In genomic region chr10:78972947-78973900, GRCh38 we compare ENCODE assay signal across 8 cellular contexts.
A peak's percentile ranks its signal among the peaks of the same experiment; 100 is the strongest.
DNase-seq lines count a peak whose midpoint lies in the region; ATAC-seq and TF ChIP-seq lines count a peak whose summit lies in the region.

No MANE protein-coding gene starts in this region.

- H3K4me1 Mint-ChIP-seq in WTC11 (peaks cover 38% of the 10 kb centered on the region), immature natural killer cell (peaks cover 11 to 19% of the 10 kb centered on the region in 2 donors)

- H3K4me3 ChIP-seq in smooth muscle cell = peak overlapping the region; percentile 51

- no peaks in the 10 kb centered on the region for H3K9me3 ChIP-seq in smooth muscle cell (replicated peaks; ENCODE audit: low read depth)

- H3K4me1 ChIP-seq in smooth muscle cell (ENCODE audit: low read depth) = peaks cover 16% of the 10 kb centered on the region

- DNase-seq in ACHN = peak; percentile 90
- DNase-seq in NCI-H2196 (lab: John Stamatoyannopoulos, UW; ENCODE audit: unreplicated experiment) = peak; percentile 74
- DNase-seq in WTC11 (ENCODE audit: low spot score) = peak; percentile 71
- DNase-seq in caudate nucleus (lab: John Stamatoyannopoulos, UW) = peak; percentile 34 to 94 (median 85)
- peak; percentile 77 to 80 (median 78) for DNase-seq in immature natural killer cell
- peak; percentile 84 for DNase-seq in smooth muscle cell (lab: John Stamatoyannopoulos, UW; ENCODE audit: unreplicated experiment)

- POLR2A ChIA-PET in WTC11 (lab: Charles Lee) = interaction anchor here (0.6 to 1.8 kb wide), 8 partner anchors 8 to 385 kb away, joined by 3 to 8 read pairs (median 4); no protein-coding TSS in a partner anchor

- H3K4me2 ChIP-seq in smooth muscle cell = peak overlapping the region; percentile 92

- peak overlapping the region; percentile 97 for H3K9ac ChIP-seq in smooth muscle cell (ENCODE audit: low read depth)

- CTCF ChIA-PET in WTC11 (lab: Charles Lee) = interaction anchor here (0.6 to 3.7 kb wide), 19 partner anchors 10 to 965 kb away, joined by 3 to 51 read pairs (median 3); no protein-coding TSS in a partner anchor

- in situ Hi-C loops in ACHN (cut with HindIII; ENCODE audit: low pct_ligation_motif_present, low pct_unique_long_range_greater_than_20kb, low sequenced_read_pairs) = no loop called here

- H3K36me3 ChIP-seq in smooth muscle cell (ENCODE audit: low read depth) = no peaks in the 10 kb centered on the region

- H2AFZ ChIP-seq in smooth muscle cell (ENCODE audit: low read depth) = peak overlapping the region; percentile 71

- peaks cover under 1% of the 10 kb centered on the region for H3F3A ChIP-seq in smooth muscle cell (ENCODE audit: low read depth)

- H3K27me3 ChIP-seq in smooth muscle cell (ENCODE audit: low read depth) = no peaks in the 10 kb centered on the region

- no peaks in the 10 kb centered on the region for H4K20me1 ChIP-seq in smooth muscle cell (ENCODE audit: low read depth)

- H3K4me3 Mint-ChIP-seq in WTC11 = peak overlapping the region; percentile 68
- H3K4me3 Mint-ChIP-seq in immature natural killer cell = peak overlapping the region; percentile 78 to 89 (median 79)

- WGBS in smooth muscle cell (ENCODE audit: low lambda C conversion rate) = 2% methylated on average over 28 of the region's 49 CpGs

- H3K36me3 Mint-ChIP-seq in WTC11 (no peaks in the 10 kb centered on the region), immature natural killer cell (peaks cover 0 to 5% (median 0%) of the 10 kb centered on the region in 3 donors)

- TF ChIP-seq CTCF in WTC11 (IDR thresholded peaks at IDR 0.05) (no peak), smooth muscle cell (IDR thresholded peaks at IDR 0.05; ENCODE audit: borderline replicate concordance, insufficient read depth, poor library complexity, severe bottlenecking) (no peak)

- H3K27ac ChIP-seq in caudate nucleus (ENCODE audit: low read depth, low read length) = peak overlapping the region; percentile 94
- H3K27ac ChIP-seq in smooth muscle cell (ENCODE audit: low read depth) = peak overlapping the region; percentile 100

- peak overlapping the region; percentile 58 for H3K27ac Mint-ChIP-seq in WTC11
- H3K27ac Mint-ChIP-seq in immature natural killer cell = peak overlapping the region in 5 of 6 donors; percentile 15 to 96 (median 82)

- no peaks in the 10 kb centered on the region for H3K79me2 ChIP-seq in smooth muscle cell (ENCODE audit: low read depth)

- ATAC-seq in GM18873 (IDR thresholded peaks at IDR 0.05; ENCODE audit: low FRiP score, unreplicated experiment) (peak; percentile 79), HG03139 (IDR thresholded peaks at IDR 0.05; ENCODE audit: unreplicated experiment) (peak; percentile 86), WTC11 (peak; percentile 35)

- H3K27me3 Mint-ChIP-seq in WTC11 (ENCODE audit: low read depth) (no peaks in the 10 kb centered on the region; the same call in 1 of the 2 replicates), immature natural killer cell (ENCODE audit: low read depth in 3 of 3) (peaks cover 6 to 15% (median 7%) of the 10 kb centered on the region in 3 donors)

- H3K9me3 Mint-ChIP-seq in WTC11 = no peaks in the 10 kb centered on the region
- H3K9me3 Mint-ChIP-seq in immature natural killer cell = no peaks in the 10 kb centered on the region

TF ChIP-seq in WTC11, 78 proteins besides CTCF, POLR2A, EP300 and RAD21 (continues in another document):
- TF ChIP-seq TP53 (CRISPR knock-in tag; IDR thresholded peaks at IDR 0.05) (no peak), FOXP1 (CRISPR knock-in tag; IDR thresholded peaks at IDR 0.05; ENCODE audit: borderline replicate concordance) (0 out of 2 replicates have a peak, but pooled peaks have one; percentile 29), ZNF532 (CRISPR knock-in tag; IDR thresholded peaks at IDR 0.05; ENCODE audit: borderline replicate concordance) (no peak), E2F1 (CRISPR knock-in tag; IDR thresholded peaks at IDR 0.05) (no peak), ERG (CRISPR knock-in tag; IDR thresholded peaks at IDR 0.05) (no peak), PRDM15 (CRISPR knock-in tag; IDR thresholded peaks at IDR 0.05) (no peak), ZNF396 (CRISPR knock-in tag; IDR thresholded peaks at IDR 0.05; ENCODE audit: borderline replicate concordance) (no peak), IRF2 (CRISPR knock-in tag; IDR thresholded peaks at IDR 0.05; ENCODE audit: borderline replicate concordance, low read depth) (no peak), ZNF219 (CRISPR knock-in tag; IDR thresholded peaks at IDR 0.05; ENCODE audit: borderline replicate concordance) (no peak)

Comparison
In these comparisons a context has a peak if more than half of its experiments do, and no peak if none do; other contexts are left out.
1. Peak in every context shown above with its lines: DNase-seq, ATAC-seq, H3K4me3 ChIP-seq and H3K27ac ChIP-seq.
2. ATAC-seq: peak in every context shown above with its lines; median percentile 86 in HG03139; 79 in GM18873; 35 in WTC11.